3 cellular contexts compared by ENCODE assay signal in genomic region chr2:126793885-126794613, GRCh38.
TF ChIP-seq lines count a peak whose summit lies in the region.

No MANE protein-coding gene starts in this region.

TF ChIP-seq in SK-N-SH, 30 proteins besides CTCF, POLR2A, EP300 and RAD21:
- no peak for TF ChIP-seq REST (IDR thresholded peaks at IDR 0.05; ENCODE audit: low read depth, low read length)
- TF ChIP-seq SMC3 (IDR thresholded peaks at IDR 0.05; ENCODE audit: low read depth, low read length): peak; percentile 54; the same call in 1 of the 2 replicates
TF ChIP-seq in SK-N-SH: peak in this region for 1.

TF ChIP-seq in SK-N-SH treated with all-trans-retinoic acid at 6 μM for 48 hours, 23 proteins besides CTCF, POLR2A, EP300 and RAD21 (continued from another document):
- TF ChIP-seq TOX (CRISPR knock-in tag; IDR thresholded peaks at IDR 0.05; ENCODE audit: borderline replicate concordance) (no peak), CSRNP3 (CRISPR knock-in tag; IDR thresholded peaks at IDR 0.05) (no peak), BACH2 (CRISPR knock-in tag; IDR thresholded peaks at IDR 0.05; ENCODE audit: borderline replicate concordance) (no peak), ZC3H10 (CRISPR knock-in tag; IDR thresholded peaks at IDR 0.05) (no peak), PATZ1 (CRISPR knock-in tag; IDR thresholded peaks at IDR 0.05; ENCODE audit: borderline replicate concordance) (no peak), ZNF70 (CRISPR knock-in tag; IDR thresholded peaks at IDR 0.05) (no peak), POU6F1 (CRISPR knock-in tag; IDR thresholded peaks at IDR 0.05; ENCODE audit: borderline replicate concordance, low read depth) (no peak), RARB (CRISPR knock-in tag; IDR thresholded peaks at IDR 0.05) (no peak), TCF4 (CRISPR knock-in tag; IDR thresholded peaks at IDR 0.05; ENCODE audit: borderline replicate concordance) (no peak)

TF ChIP-seq in WTC11, 78 proteins besides CTCF, POLR2A, EP300 and RAD21 (continued from another document):
- TF ChIP-seq PREB (CRISPR knock-in tag; IDR thresholded peaks at IDR 0.05; ENCODE audit: borderline replicate concordance) (no peak), ZNF423 (CRISPR knock-in tag; IDR thresholded peaks at IDR 0.05) (no peak), ZNF317 (CRISPR knock-in tag; IDR thresholded peaks at IDR 0.05; ENCODE audit: borderline replicate concordance, low read depth) (no peak), CBFB (CRISPR knock-in tag; IDR thresholded peaks at IDR 0.05; ENCODE audit: low read depth) (no peak), TEAD4 (CRISPR knock-in tag; IDR thresholded peaks at IDR 0.05) (no peak), MYBL2 (CRISPR knock-in tag; IDR thresholded peaks at IDR 0.05) (no peak), SMAD3 (CRISPR knock-in tag; IDR thresholded peaks at IDR 0.05; ENCODE audit: borderline replicate concordance) (no peak)
TF ChIP-seq in WTC11: peak in this region for 0.
